28 cellular contexts compared by ENCODE assay signal in the genomic region with DNA sequence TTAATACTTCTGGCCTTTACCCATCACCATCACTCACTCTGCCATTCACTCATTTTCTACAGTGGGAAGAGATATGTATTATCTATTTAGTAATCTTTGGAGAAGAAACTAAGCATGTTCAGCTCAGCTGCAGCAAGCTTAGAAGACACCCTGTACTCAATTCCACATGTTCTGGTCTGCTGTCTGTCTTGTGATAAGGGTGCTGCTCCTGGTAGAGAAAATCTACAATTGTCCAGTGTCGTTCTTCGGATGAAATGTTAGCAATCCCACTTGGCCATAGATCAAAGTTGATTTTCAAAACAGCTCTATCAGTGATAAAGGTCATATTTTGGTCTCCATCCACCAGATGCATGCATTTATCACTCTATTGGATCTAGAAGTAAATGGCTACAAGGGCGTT.
"Had no signal": no experiment of that assay in that cellular context is flagged by ENCODE, and none has a peak within 500 bp of the region (broad histone marks: within the 10 kb centered on the region; RNA-seq: fewer than 3 reads in every experiment).

No MANE protein-coding gene starts in this region.

- H3K36me3 Mint-ChIP-seq: stimulated activated effector memory CD8-positive, alpha-beta T cell treated with anti-CD3 and anti-CD28 coated beads, Interleukin-12 subunit alpha, Interleukin-12 subunit beta, amount 100 ng/mL, for 72 hours; stimulated activated memory B cell treated with anti-CD40 and anti-IgM and Interleukin-4, amounts not matched to agents 10 μg/mL and 1 μg/mL and 100 μg/mL, for 72 hours; stimulated activated naive B cell treated with anti-CD40 and anti-IgM and Interleukin-4, amounts not matched to agents 10 μg/mL and 1 μg/mL and 100 μg/mL, for 72 hours; type B pancreatic cell had no signal

- H3K27me3 Mint-ChIP-seq: stimulated activated memory B cell treated with anti-CD40 and anti-IgM and Interleukin-4, amounts not matched to agents 10 μg/mL and 1 μg/mL and 100 μg/mL, for 72 hours; stimulated activated naive B cell treated with anti-CD40 and anti-IgM and Interleukin-4, amounts not matched to agents 10 μg/mL and 1 μg/mL and 100 μg/mL, for 72 hours; stimulated activated naive CD8-positive, alpha-beta T cell treated with anti-CD3 and anti-CD28 coated beads, Interleukin-15, amount 100 ng/mL, for 72 hours; stimulated activated naive CD8-positive, alpha-beta T cell treated with anti-CD3 and anti-CD28 coated beads, Interleukin-15, Interleukin-2, amounts not matched to agents 100 ng/mL and 50 ng/mL, for 24 hours; type B pancreatic cell had no signal

- H3K4me3 ChIP-seq: stomach, suprapubic skin, testis, thoracic aorta, thyroid gland, tibial artery, tibial nerve, transverse colon, upper lobe of left lung, upper lobe of right lung, uterus, vagina had no signal

- H3K9me3 Mint-ChIP-seq: type B pancreatic cell had no signal

- H3K4me1 ChIP-seq: stomach, suprapubic skin, testis, thyroid gland, tibial artery, tibial nerve, transverse colon, upper lobe of left lung, upper lobe of right lung, uterus, vagina had no signal

- H3K4me3 Mint-ChIP-seq: stimulated activated effector memory CD8-positive, alpha-beta T cell treated with anti-CD3 and anti-CD28 coated beads, Interleukin-12 subunit alpha, Interleukin-12 subunit beta, amount 100 ng/mL, for 72 hours; stimulated activated memory B cell treated with anti-CD40 and anti-IgM and Interleukin-4, amounts not matched to agents 10 μg/mL and 1 μg/mL and 100 μg/mL, for 72 hours; stimulated activated naive B cell treated with anti-CD40 and anti-IgM and Interleukin-4, amounts not matched to agents 10 μg/mL and 1 μg/mL and 100 μg/mL, for 72 hours; stimulated activated naive CD8-positive, alpha-beta T cell treated with anti-CD3 and anti-CD28 coated beads, Interleukin-15, amount 100 ng/mL, for 72 hours; stimulated activated naive CD8-positive, alpha-beta T cell treated with anti-CD3 and anti-CD28 coated beads, Interleukin-15, Interleukin-2, amounts not matched to agents 100 ng/mL and 50 ng/mL, for 24 hours; type B pancreatic cell had no signal

- H3K27me3 ChIP-seq: stomach, suprapubic skin, testis, thyroid gland, tibial artery, tibial nerve, transverse colon, upper lobe of left lung, upper lobe of right lung, uterus, vagina had no signal

- H3K27ac ChIP-seq: stomach, suprapubic skin, testis, thoracic aorta, thyroid gland, tibial artery, tibial nerve, transverse colon, upper lobe of left lung, upper lobe of right lung, uterus, vagina had no signal

- DNase-seq: stimulated activated CD4-positive, alpha-beta T cell treated with anti-CD3 and anti-CD28 coated beads, Interleukin-2, amount 100 ng/mL, for 48 hours; stimulated activated CD4-positive, alpha-beta T cell treated with anti-CD3 and anti-CD28 coated beads, Interleukin-4, amount 100 ng/mL, for 1 hour; stimulated activated CD4-positive, alpha-beta T cell treated with anti-CD3 and anti-CD28 coated beads, Interleukin-4, amount 100 ng/mL, for 24 hours; stimulated activated CD4-positive, alpha-beta T cell treated with anti-CD3 and anti-CD28 coated beads, Interleukin-4, amount 100 ng/mL, for 4 hours; stimulated activated CD8-positive, alpha-beta memory T cell treated with anti-CD3 and anti-CD28 coated beads, Interleukin-4, amount 100 ng/mL, for 48 hours; stimulated activated naive B cell treated with anti-CD40 and anti-IgM and Interleukin-4, amounts not matched to agents 10 μg/mL and 1 μg/mL and 100 μg/mL, for 72 hours; stimulated activated naive CD4-positive, alpha-beta T cell; stimulated activated naive CD4-positive, alpha-beta T cell treated with Interleukin-2 at 50 U/mL for 16 hours; stimulated activated naive CD8-positive, alpha-beta T cell treated with anti-CD3 and anti-CD28 coated beads, Interleukin-15, amount 100 ng/mL, for 72 hours; stimulated activated naive CD8-positive, alpha-beta T cell treated with anti-CD3 and anti-CD28 coated beads, Interleukin-15, Interleukin-2, amounts not matched to agents 100 U/mL and 50 U/mL, for 24 hours; stomach; substantia nigra; testis; thyroid gland; tibial artery; transverse colon; trophoblast cell; upper lobe of left lung; upper lobe of right lung; uterus had no signal

- H3K36me3 ChIP-seq: stomach, suprapubic skin, thoracic aorta, thyroid gland, tibial artery, tibial nerve, transverse colon, upper lobe of left lung, upper lobe of right lung, uterus, vagina had no signal

- H3K27ac Mint-ChIP-seq: stimulated activated effector memory CD8-positive, alpha-beta T cell treated with anti-CD3 and anti-CD28 coated beads, Interleukin-12 subunit alpha, Interleukin-12 subunit beta, amount 100 ng/mL, for 72 hours; stimulated activated memory B cell treated with anti-CD40 and anti-IgM and Interleukin-4, amounts not matched to agents 10 μg/mL and 1 μg/mL and 100 μg/mL, for 72 hours; stimulated activated naive B cell treated with anti-CD40 and anti-IgM and Interleukin-4, amounts not matched to agents 10 μg/mL and 1 μg/mL and 100 μg/mL, for 72 hours; stimulated activated naive CD8-positive, alpha-beta T cell treated with anti-CD3 and anti-CD28 coated beads, Interleukin-15, amount 100 ng/mL, for 72 hours; stimulated activated naive CD8-positive, alpha-beta T cell treated with anti-CD3 and anti-CD28 coated beads, Interleukin-15, Interleukin-2, amounts not matched to agents 100 ng/mL and 50 ng/mL, for 24 hours; type B pancreatic cell had no signal

- H3K4me1 Mint-ChIP-seq: stimulated activated effector memory CD8-positive, alpha-beta T cell treated with anti-CD3 and anti-CD28 coated beads, Interleukin-12 subunit alpha, Interleukin-12 subunit beta, amount 100 ng/mL, for 72 hours; stimulated activated memory B cell treated with anti-CD40 and anti-IgM and Interleukin-4, amounts not matched to agents 10 μg/mL and 1 μg/mL and 100 μg/mL, for 72 hours; stimulated activated naive B cell treated with anti-CD40 and anti-IgM and Interleukin-4, amounts not matched to agents 10 μg/mL and 1 μg/mL and 100 μg/mL, for 72 hours; stimulated activated naive CD8-positive, alpha-beta T cell treated with anti-CD3 and anti-CD28 coated beads, Interleukin-15, amount 100 ng/mL, for 72 hours had no signal

- H3K9me3 ChIP-seq: suprapubic skin, testis, thoracic aorta, thyroid gland, tibial artery, transverse colon, upper lobe of left lung, upper lobe of right lung, uterus, vagina had no signal

- ATAC-seq: stimulated activated effector memory CD8-positive, alpha-beta T cell treated with anti-CD3 and anti-CD28 coated beads, Interleukin-12 subunit alpha, Interleukin-12 subunit beta, amount 100 ng/mL, for 72 hours; stimulated activated memory B cell treated with anti-CD40 and anti-IgM and Interleukin-4, amounts not matched to agents 10 μg/mL and 1 μg/mL and 100 μg/mL, for 72 hours; stimulated activated naive B cell treated with anti-CD40 and anti-IgM and Interleukin-4, amounts not matched to agents 10 μg/mL and 1 μg/mL and 100 μg/mL, for 72 hours; stimulated activated naive CD8-positive, alpha-beta T cell treated with anti-CD3 and anti-CD28 coated beads, Interleukin-15, amount 100 ng/mL, for 72 hours; stimulated activated naive CD8-positive, alpha-beta T cell treated with anti-CD3 and anti-CD28 coated beads, Interleukin-15, Interleukin-2, amounts not matched to agents 100 U/mL and 50 U/mL, for 24 hours; upper lobe of right lung had no signal
